8 cellular contexts compared by ENCODE assay signal in the genomic region with DNA sequence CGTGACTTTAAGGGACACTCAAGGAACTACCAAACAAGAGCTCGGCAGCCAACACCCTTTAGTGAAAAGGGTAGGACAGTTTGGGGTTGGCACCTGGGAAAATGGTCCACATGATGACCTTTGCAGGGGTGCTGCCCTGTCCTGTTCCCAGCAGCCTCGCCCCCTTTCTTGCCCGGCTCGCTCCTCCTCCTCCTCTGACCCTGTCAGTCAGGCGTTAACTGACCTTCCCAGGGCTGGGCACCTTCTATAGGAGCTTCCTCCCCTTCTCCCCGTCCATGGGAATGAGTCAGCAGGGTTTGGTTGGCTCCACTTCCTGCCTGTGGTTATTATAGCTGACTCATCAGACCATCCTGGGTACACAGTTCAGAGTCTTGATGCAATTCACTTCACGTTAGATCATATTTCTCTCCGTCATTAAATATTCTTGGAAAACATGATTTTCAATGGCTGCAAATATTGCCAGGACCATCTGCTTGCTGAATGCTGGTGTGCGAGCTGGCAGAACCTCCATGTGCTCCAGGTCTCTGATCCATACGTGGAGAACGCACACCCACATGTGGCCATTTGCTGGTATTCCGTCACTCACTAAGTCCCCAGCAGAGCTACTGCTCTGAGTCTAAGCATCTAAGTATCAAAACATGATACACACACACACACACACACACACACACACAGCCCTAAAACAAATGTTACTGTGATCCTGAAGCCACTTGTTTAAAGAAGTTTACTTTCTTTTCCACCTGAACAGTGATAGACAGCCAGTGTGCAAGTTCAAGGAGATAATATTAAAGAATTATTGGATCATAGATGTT.
DNase-seq lines count a peak whose midpoint lies in the region; ATAC-seq and TF ChIP-seq lines count a peak whose summit lies in the region.

No MANE protein-coding gene starts in this region.

- no peaks in the 10 kb centered on the region for H3K27me3 ChIP-seq in SK-N-SH (ENCODE audit: insufficient read depth)
- H3K27me3 ChIP-seq in right atrium auricular region, result no peaks in the 10 kb centered on the region

- POLR2A ChIA-PET in SK-N-SH (lab: Yijun Ruan, JAX), result no interaction called here

- CTCF ChIA-PET in SK-N-SH (lab: Yijun Ruan, JAX), result interaction anchor here (0.6 to 1.3 kb wide), 4 partner anchors 11 to 29 kb away, joined by 3 read pairs; no protein-coding TSS in a partner anchor

- H3K4me1 Mint-ChIP-seq in activated naive CD8-positive, alpha-beta T cell treated with anti-CD3 and anti-CD28 coated beads, Interleukin-2, amount 50 U/mL, for 24 hours, result peaks cover 28% of the 10 kb centered on the region

- ATAC-seq in activated naive CD8-positive, alpha-beta T cell treated with anti-CD3 and anti-CD28 coated beads, Interleukin-2, amount 50 U/mL, for 24 hours, result peak; percentile 93
- ATAC-seq in GM21723 (IDR thresholded peaks at IDR 0.05; ENCODE audit: unreplicated experiment) (no peak), GM21360 (IDR thresholded peaks at IDR 0.05; ENCODE audit: unreplicated experiment) (no peak)

- peak overlapping the region; percentile 20; the same call in 1 of the 2 replicates for H3K9ac ChIP-seq in SK-N-SH

- TF ChIP-seq RAD21 in SK-N-SH (IDR thresholded peaks at IDR 0.05; ENCODE audit: low read length), result peak; percentile 82

- no peaks in the 10 kb centered on the region for H3K79me2 ChIP-seq in SK-N-SH (ENCODE audit: insufficient read depth)

- no peaks in the 10 kb centered on the region for H3K36me3 ChIP-seq in SK-N-SH (replicated peaks in 1 of 2; ENCODE audit: control insufficient read depth in 1 of 2, insufficient read depth in 2 of 2, low read length in 1 of 2)
- no peaks in the 10 kb centered on the region for H3K36me3 ChIP-seq in right atrium auricular region

- in situ Hi-C loops in G401 (cut with HindIII; ENCODE audit: low sequenced_read_pairs), result no loop called here

- peak overlapping the region; percentile 8 to 48; a peak in 3 of 4 replicates for H3K4me3 ChIP-seq in SK-N-SH (ENCODE audit: low read depth in 2 of 2, low read length in 1 of 2)
- H3K4me3 ChIP-seq in right atrium auricular region, result no peak overlapping the region
- no peak overlapping the region for H3K4me3 ChIP-seq in skin epidermis

- peak overlapping the region; percentile 51 for H3K4me3 Mint-ChIP-seq in activated naive CD8-positive, alpha-beta T cell treated with anti-CD3 and anti-CD28 coated beads, Interleukin-2, amount 50 U/mL, for 24 hours

- no peaks in the 10 kb centered on the region for H3K9me2 ChIP-seq in SK-N-SH

- peaks cover 3% of the 10 kb centered on the region for H3K36me3 Mint-ChIP-seq in activated naive CD8-positive, alpha-beta T cell treated with anti-CD3 and anti-CD28 coated beads, Interleukin-2, amount 50 U/mL, for 24 hours (ENCODE audit: low read depth)

- H2AFZ ChIP-seq in SK-N-SH (ENCODE audit: low read depth), result peak overlapping the region; percentile 80

- H3K27ac Mint-ChIP-seq in activated naive CD8-positive, alpha-beta T cell treated with anti-CD3 and anti-CD28 coated beads, Interleukin-2, amount 50 U/mL, for 24 hours, result peak overlapping the region; percentile 82

- TF ChIP-seq CTCF in LNCAP (IDR thresholded peaks at IDR 0.05), result peak; percentile 49
- TF ChIP-seq CTCF in SK-N-SH (IDR thresholded peaks at IDR 0.05), result peak; percentile 68
- no peak for TF ChIP-seq CTCF in right atrium auricular region (IDR thresholded peaks at IDR 0.05)

- WGBS in SK-N-SH (ENCODE audit: low lambda C conversion rate), result 18% methylated on average over 8 of the region's 13 CpGs

- H3K4me2 ChIP-seq in SK-N-SH, result peak overlapping the region; percentile 68

- peak in 1 of 2 experiments; percentile 96; a peak in 2 of 4 replicates for TF ChIP-seq EP300 in SK-N-SH (IDR thresholded peaks at IDR 0.05; ENCODE audit: borderline replicate concordance in 1 of 2, low read depth in 1 of 2, low read length in 1 of 2)

- peaks cover 18% of the 10 kb centered on the region for H3F3A ChIP-seq in SK-N-SH (replicated peaks; ENCODE audit: insufficient read depth)

- peaks cover 21% of the 10 kb centered on the region for H3K27me3 Mint-ChIP-seq in activated naive CD8-positive, alpha-beta T cell treated with anti-CD3 and anti-CD28 coated beads, Interleukin-2, amount 50 U/mL, for 24 hours

- DNase-seq in G401 (ENCODE audit: low spot score) (peak; percentile 27), SK-N-SH (peak; percentile 47), right atrium auricular region (ENCODE audit: low spot score) (peak; percentile 71)
- peak; percentile 63 for DNase-seq in activated naive CD8-positive, alpha-beta T cell treated with anti-CD3 and anti-CD28 coated beads, Interleukin-2, amount 50 U/mL, for 24 hours

- no peaks in the 10 kb centered on the region for H3K9me3 Mint-ChIP-seq in activated naive CD8-positive, alpha-beta T cell treated with anti-CD3 and anti-CD28 coated beads, Interleukin-2, amount 50 U/mL, for 24 hours

- peaks cover 9 to 13% of the 10 kb centered on the region in 2 experiments; a peak in 2 of 4 replicates for H3K4me1 ChIP-seq in SK-N-SH (ENCODE audit: control insufficient read depth in 1 of 2, insufficient read depth in 2 of 2, low read depth in 1 of 2, low read length in 1 of 2)
- H3K4me1 ChIP-seq in right atrium auricular region, result peaks cover 0 to 18% of the 10 kb centered on the region in 2 donors

- H3K9me3 ChIP-seq in SK-N-SH (no peaks in the 10 kb centered on the region; the same call in 1 of the 2 replicates), right atrium auricular region (no peaks in the 10 kb centered on the region)

- H4K20me1 ChIP-seq in SK-N-SH (ENCODE audit: insufficient read depth), result no peaks in the 10 kb centered on the region

- H3K27ac ChIP-seq in SK-N-SH (ENCODE audit: low read depth in 2 of 2, low read length in 1 of 2), result peak overlapping the region; percentile 67 to 85
- no peak overlapping the region for H3K27ac ChIP-seq in right atrium auricular region
- H3K27ac ChIP-seq in skin epidermis, result peak overlapping the region in 19 of 21 experiments; percentile 3 to 75 (median 53)

TF ChIP-seq in SK-N-SH, 30 proteins besides CTCF, POLR2A, EP300 and RAD21 (continues in another document):
- TF ChIP-seq TEAD4 (IDR thresholded peaks at IDR 0.05; ENCODE audit: borderline replicate concordance, insufficient read depth) (peak; percentile 88), JUND (IDR thresholded peaks at IDR 0.05) (peak; percentile 99), SIN3A (IDR thresholded peaks at IDR 0.05; ENCODE audit: borderline replicate concordance, low read depth, low read length) (0 out of 2 replicates have a peak, but pooled peaks have one; percentile 12), ELF1 (IDR thresholded peaks at IDR 0.05) (peak; percentile 69)
- TF ChIP-seq, protein P1, sequence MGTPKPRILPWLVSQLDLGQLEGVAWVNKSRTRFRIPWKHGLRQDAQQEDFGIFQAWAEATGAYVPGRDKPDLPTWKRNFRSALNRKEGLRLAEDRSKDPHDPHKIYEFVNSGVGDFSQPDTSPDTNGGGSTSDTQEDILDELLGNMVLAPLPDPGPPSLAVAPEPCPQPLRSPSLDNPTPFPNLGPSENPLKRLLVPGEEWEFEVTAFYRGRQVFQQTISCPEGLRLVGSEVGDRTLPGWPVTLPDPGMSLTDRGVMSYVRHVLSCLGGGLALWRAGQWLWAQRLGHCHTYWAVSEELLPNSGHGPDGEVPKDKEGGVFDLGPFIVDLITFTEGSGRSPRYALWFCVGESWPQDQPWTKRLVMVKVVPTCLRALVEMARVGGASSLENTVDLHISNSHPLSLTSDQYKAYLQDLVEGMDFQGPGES (IDR thresholded peaks at IDR 0.05; ENCODE audit: low read depth, low read length), result no peak
- TF ChIP-seq, protein P2, sequence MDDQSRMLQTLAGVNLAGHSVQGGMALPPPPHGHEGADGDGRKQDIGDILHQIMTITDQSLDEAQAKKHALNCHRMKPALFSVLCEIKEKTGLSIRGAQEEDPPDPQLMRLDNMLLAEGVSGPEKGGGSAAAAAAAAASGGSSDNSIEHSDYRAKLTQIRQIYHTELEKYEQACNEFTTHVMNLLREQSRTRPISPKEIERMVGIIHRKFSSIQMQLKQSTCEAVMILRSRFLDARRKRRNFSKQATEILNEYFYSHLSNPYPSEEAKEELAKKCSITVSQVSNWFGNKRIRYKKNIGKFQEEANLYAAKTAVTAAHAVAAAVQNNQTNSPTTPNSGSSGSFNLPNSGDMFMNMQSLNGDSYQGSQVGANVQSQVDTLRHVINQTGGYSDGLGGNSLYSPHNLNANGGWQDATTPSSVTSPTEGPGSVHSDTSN (IDR thresholded peaks at IDR 0.05), result peak; percentile 91
- TF ChIP-seq, protein P3, sequence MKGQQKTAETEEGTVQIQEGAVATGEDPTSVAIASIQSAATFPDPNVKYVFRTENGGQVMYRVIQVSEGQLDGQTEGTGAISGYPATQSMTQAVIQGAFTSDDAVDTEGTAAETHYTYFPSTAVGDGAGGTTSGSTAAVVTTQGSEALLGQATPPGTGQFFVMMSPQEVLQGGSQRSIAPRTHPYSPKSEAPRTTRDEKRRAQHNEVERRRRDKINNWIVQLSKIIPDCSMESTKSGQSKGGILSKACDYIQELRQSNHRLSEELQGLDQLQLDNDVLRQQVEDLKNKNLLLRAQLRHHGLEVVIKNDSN (IDR thresholded peaks at IDR 0.05; ENCODE audit: borderline replicate concordance, low read depth), result no peak; the same call in 1 of the 2 replicates
- TF ChIP-seq, protein P4, sequence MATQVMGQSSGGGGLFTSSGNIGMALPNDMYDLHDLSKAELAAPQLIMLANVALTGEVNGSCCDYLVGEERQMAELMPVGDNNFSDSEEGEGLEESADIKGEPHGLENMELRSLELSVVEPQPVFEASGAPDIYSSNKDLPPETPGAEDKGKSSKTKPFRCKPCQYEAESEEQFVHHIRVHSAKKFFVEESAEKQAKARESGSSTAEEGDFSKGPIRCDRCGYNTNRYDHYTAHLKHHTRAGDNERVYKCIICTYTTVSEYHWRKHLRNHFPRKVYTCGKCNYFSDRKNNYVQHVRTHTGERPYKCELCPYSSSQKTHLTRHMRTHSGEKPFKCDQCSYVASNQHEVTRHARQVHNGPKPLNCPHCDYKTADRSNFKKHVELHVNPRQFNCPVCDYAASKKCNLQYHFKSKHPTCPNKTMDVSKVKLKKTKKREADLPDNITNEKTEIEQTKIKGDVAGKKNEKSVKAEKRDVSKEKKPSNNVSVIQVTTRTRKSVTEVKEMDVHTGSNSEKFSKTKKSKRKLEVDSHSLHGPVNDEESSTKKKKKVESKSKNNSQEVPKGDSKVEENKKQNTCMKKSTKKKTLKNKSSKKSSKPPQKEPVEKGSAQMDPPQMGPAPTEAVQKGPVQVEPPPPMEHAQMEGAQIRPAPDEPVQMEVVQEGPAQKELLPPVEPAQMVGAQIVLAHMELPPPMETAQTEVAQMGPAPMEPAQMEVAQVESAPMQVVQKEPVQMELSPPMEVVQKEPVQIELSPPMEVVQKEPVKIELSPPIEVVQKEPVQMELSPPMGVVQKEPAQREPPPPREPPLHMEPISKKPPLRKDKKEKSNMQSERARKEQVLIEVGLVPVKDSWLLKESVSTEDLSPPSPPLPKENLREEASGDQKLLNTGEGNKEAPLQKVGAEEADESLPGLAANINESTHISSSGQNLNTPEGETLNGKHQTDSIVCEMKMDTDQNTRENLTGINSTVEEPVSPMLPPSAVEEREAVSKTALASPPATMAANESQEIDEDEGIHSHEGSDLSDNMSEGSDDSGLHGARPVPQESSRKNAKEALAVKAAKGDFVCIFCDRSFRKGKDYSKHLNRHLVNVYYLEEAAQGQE (IDR thresholded peaks at IDR 0.05; ENCODE audit: low read depth, low read length), result peak; percentile 61; the same call in 1 of the 2 replicates

Comparison
In these comparisons a context has a peak if more than half of its experiments do, and no peak if none do; other contexts are left out.
1. CTCF ChIP-seq: peak in LNCAP (single experiment) and SK-N-SH (single experiment); none in right atrium auricular region (0 of 2).
2. H3K27ac ChIP-seq: peak in SK-N-SH (2 of 2) and skin epidermis (19 of 21); none in right atrium auricular region (0 of 2).
3. H3K4me3 ChIP-seq: peak in SK-N-SH (2 of 2); none in right atrium auricular region (0 of 2) and skin epidermis (0 of 7).
4. Peak in every context shown above with its lines, with median percentiles within 50 percentile points of each other: DNase-seq.